In genomic region chr5:176388341-176389113, GRCh38 we compare ENCODE assay signal across 8 cellular contexts. TPM values are rescaled to one million over a fixed set of nuclear protein-coding genes. Genes with fewer than 3 reads are reported as not detected.
DNase-seq lines count a peak whose midpoint lies in the region; ATAC-seq and TF ChIP-seq lines count a peak whose summit lies in the region.

Gene HIGD2A, plus strand, starts transcription at chr5:176388751. Its CDS starts 69 bp downstream, at chr5:176388820.
Gene NOP16, minus strand, starts transcription at chr5:176388598. Its CDS starts 59 bp downstream, at chr5:176388539.

- peak within 1 kb of the TSS; percentile 75 to 97 for H3K9ac ChIP-seq in colonic mucosa (ENCODE audit: low read depth in 2 of 2, low read length in 2 of 2)

- no peaks in the 10 kb centered on the region for H3K4me1 ChIP-seq in BE2C
- peaks cover 5% of the 10 kb centered on the region for H3K4me1 ChIP-seq in colonic mucosa

- peak; percentile 100 for DNase-seq in BE2C
- peak; percentile 97 for DNase-seq in GM19240 (ENCODE audit: insufficient read length, low spot score)
- peak; percentile 95 to 98 for DNase-seq in NCI-H526 (lab: John Stamatoyannopoulos, UW)
- peak; percentile 100 for DNase-seq in activated CD4-positive, alpha-beta T cell treated with anti-CD3 and anti-CD28 coated beads for 48 hours
- DNase-seq in colonic mucosa: peak; percentile 100
- DNase-seq in stimulated activated CD4-positive, alpha-beta T cell treated with anti-CD3 and anti-CD28 coated beads, Interleukin-1b, Interleukin-23, amount 100 ng/mL, for 4 hours (ENCODE audit: low read depth in 2 of 2): peak; percentile 99

- peak; percentile 88 for ATAC-seq in HG03460 (IDR thresholded peaks at IDR 0.05; ENCODE audit: unreplicated experiment)

- H3K4me3 ChIP-seq in BE2C (ENCODE audit: low read depth, low read length) (peak within 1 kb of the TSS; percentile 100), colonic mucosa (peak within 1 kb of the TSS; percentile 92)

- H3K27me3 ChIP-seq in BE2C (no peaks in the 10 kb centered on the region), colonic mucosa (no peaks in the 10 kb centered on the region), layer of hippocampus (ENCODE audit: control insufficient read depth, insufficient read depth, low read length) (no peaks in the 10 kb centered on the region)

- intact Hi-C loops in colonic mucosa (cut with DNase I): no loop called here

- peaks cover 67% of the 10 kb centered on the region for H3K36me3 ChIP-seq in BE2C
- no peaks in the 10 kb centered on the region for H3K36me3 ChIP-seq in colonic mucosa

- H3K27ac ChIP-seq in colonic mucosa (peak within 1 kb of the TSS; percentile 91), layer of hippocampus (ENCODE audit: low read depth, low read length) (peak within 1 kb of the TSS; percentile 96)

- no peaks in the 10 kb centered on the region for H3K9me3 ChIP-seq in BE2C
- H3K9me3 ChIP-seq in colonic mucosa: no peaks in the 10 kb centered on the region

- TF ChIP-seq CTCF in BE2C (IDR thresholded peaks at IDR 0.05; ENCODE audit: low read depth, low read length) (no peak), colonic mucosa (IDR thresholded peaks at IDR 0.05) (no peak)

RNA-seq across cellular contexts. Expression of gene HIGD2A, which starts in this region (rescaled TPM):
- polyA plus RNA-seq in BE2C (2012; ENCODE audit: insufficient read depth, insufficient read length, low read depth): 243 TPM
- total RNA-seq in colonic mucosa: 100 to 1,000 TPM; 173 to 227 TPM

RNA-seq across cellular contexts. Expression of gene NOP16, which starts in this region (rescaled TPM):
- 206 TPM for polyA plus RNA-seq in BE2C (2012; ENCODE audit: insufficient read depth, insufficient read length, low read depth)
- total RNA-seq in colonic mucosa: 10 to 100 TPM; 17.1 to 45.7 TPM

Comparison
In these comparisons a context has a peak if more than half of its experiments do, and no peak if none do; other contexts are left out.
1. Peak in every context shown above with its lines: DNase-seq, ATAC-seq, H3K4me3 ChIP-seq and H3K27ac ChIP-seq.